ENCODE assay signal across 1 cellular context in the genomic region with DNA sequence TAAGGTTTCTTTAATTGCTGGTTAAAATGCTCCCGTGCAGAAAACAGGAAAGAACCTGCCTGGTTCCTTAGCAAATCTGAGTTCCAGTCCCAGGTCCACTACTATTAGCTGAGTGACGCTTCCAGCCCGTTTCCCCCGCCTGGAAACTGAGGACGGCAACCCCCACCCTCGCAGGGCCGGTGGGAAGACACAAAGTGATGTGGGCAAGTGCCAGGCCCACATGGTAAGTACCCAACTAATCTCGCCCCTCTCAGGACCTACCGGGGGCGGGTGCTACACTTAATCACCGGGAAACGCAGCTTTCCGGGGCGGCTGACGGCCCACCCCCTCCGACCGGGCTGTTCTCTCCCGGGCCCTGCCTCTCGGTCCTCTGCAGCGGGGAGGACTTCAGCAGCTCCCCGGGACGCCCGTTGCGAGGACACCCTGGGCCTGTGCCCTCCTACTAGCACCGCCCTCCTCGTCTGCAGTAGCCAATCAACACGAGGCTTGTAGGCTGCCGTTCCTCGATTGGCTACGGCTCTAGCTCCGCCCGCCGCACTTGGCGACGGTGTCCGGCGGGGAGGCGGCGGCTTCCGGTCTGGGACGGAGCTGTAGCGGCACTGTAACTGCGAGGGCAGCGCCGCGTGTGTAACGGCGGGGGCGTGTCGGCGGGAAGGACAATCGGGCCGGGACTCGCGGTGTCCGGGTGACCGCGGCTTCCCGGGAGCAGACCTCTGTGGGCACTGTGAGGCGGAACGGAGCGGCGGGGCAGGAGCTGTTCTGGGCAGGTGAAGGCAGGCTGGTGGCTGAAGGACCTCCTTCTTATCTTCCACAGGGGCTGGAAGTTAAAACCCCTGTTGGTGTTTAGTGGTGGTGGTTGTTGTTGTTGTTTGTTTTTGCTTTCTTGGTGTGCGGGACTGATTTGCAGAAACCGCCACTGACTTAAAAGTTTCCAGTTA.
TF ChIP-seq lines count a peak whose summit lies in the region.

A gene with protein sequence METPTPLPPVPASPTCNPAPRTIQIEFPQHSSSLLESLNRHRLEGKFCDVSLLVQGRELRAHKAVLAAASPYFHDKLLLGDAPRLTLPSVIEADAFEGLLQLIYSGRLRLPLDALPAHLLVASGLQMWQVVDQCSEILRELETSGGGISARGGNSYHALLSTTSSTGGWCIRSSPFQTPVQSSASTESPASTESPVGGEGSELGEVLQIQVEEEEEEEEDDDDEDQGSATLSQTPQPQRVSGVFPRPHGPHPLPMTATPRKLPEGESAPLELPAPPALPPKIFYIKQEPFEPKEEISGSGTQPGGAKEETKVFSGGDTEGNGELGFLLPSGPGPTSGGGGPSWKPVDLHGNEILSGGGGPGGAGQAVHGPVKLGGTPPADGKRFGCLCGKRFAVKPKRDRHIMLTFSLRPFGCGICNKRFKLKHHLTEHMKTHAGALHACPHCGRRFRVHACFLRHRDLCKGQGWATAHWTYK (plus strand): TSS at position 568 of the 938 bp plus-strand sequence. CDS start 525 bp downstream, outside the sequence.

TF ChIP-seq in HCT116, 20 proteins besides CTCF, POLR2A, EP300 and RAD21 (continued from another document):
- TF ChIP-seq, protein P1, sequence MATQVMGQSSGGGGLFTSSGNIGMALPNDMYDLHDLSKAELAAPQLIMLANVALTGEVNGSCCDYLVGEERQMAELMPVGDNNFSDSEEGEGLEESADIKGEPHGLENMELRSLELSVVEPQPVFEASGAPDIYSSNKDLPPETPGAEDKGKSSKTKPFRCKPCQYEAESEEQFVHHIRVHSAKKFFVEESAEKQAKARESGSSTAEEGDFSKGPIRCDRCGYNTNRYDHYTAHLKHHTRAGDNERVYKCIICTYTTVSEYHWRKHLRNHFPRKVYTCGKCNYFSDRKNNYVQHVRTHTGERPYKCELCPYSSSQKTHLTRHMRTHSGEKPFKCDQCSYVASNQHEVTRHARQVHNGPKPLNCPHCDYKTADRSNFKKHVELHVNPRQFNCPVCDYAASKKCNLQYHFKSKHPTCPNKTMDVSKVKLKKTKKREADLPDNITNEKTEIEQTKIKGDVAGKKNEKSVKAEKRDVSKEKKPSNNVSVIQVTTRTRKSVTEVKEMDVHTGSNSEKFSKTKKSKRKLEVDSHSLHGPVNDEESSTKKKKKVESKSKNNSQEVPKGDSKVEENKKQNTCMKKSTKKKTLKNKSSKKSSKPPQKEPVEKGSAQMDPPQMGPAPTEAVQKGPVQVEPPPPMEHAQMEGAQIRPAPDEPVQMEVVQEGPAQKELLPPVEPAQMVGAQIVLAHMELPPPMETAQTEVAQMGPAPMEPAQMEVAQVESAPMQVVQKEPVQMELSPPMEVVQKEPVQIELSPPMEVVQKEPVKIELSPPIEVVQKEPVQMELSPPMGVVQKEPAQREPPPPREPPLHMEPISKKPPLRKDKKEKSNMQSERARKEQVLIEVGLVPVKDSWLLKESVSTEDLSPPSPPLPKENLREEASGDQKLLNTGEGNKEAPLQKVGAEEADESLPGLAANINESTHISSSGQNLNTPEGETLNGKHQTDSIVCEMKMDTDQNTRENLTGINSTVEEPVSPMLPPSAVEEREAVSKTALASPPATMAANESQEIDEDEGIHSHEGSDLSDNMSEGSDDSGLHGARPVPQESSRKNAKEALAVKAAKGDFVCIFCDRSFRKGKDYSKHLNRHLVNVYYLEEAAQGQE (IDR thresholded peaks at IDR 0.05; ENCODE audit: low read depth) = no peak
- no peak for TF ChIP-seq ELF1 (IDR thresholded peaks at IDR 0.05; ENCODE audit: borderline replicate concordance, low read depth)
- TF ChIP-seq, protein P2, sequence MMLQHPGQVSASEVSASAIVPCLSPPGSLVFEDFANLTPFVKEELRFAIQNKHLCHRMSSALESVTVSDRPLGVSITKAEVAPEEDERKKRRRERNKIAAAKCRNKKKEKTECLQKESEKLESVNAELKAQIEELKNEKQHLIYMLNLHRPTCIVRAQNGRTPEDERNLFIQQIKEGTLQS (IDR thresholded peaks at IDR 0.05) = no peak
- peak; percentile 97 for TF ChIP-seq SP1 (IDR thresholded peaks at IDR 0.05; ENCODE audit: low read depth)
- peak; percentile 66 for TF ChIP-seq YY1 (IDR thresholded peaks at IDR 0.05; ENCODE audit: extremely low read depth, insufficient replicate concordance, low read depth, low read length)
- TF ChIP-seq, protein P3, sequence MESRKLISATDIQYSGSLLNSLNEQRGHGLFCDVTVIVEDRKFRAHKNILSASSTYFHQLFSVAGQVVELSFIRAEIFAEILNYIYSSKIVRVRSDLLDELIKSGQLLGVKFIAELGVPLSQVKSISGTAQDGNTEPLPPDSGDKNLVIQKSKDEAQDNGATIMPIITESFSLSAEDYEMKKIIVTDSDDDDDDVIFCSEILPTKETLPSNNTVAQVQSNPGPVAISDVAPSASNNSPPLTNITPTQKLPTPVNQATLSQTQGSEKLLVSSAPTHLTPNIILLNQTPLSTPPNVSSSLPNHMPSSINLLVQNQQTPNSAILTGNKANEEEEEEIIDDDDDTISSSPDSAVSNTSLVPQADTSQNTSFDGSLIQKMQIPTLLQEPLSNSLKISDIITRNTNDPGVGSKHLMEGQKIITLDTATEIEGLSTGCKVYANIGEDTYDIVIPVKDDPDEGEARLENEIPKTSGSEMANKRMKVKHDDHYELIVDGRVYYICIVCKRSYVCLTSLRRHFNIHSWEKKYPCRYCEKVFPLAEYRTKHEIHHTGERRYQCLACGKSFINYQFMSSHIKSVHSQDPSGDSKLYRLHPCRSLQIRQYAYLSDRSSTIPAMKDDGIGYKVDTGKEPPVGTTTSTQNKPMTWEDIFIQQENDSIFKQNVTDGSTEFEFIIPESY (IDR thresholded peaks at IDR 0.05; ENCODE audit: extremely low read depth, insufficient replicate concordance, low read length) = no peak
- no peak for TF ChIP-seq CBX3 (IDR thresholded peaks at IDR 0.05; ENCODE audit: low read depth)
- peak; percentile 90 for TF ChIP-seq EGR1 (IDR thresholded peaks at IDR 0.05; ENCODE audit: low read depth)
- TF ChIP-seq CEBPB (IDR thresholded peaks at IDR 0.05; ENCODE audit: low read depth) = no peak
